12 cellular contexts compared by ENCODE assay signal in the genomic region with DNA sequence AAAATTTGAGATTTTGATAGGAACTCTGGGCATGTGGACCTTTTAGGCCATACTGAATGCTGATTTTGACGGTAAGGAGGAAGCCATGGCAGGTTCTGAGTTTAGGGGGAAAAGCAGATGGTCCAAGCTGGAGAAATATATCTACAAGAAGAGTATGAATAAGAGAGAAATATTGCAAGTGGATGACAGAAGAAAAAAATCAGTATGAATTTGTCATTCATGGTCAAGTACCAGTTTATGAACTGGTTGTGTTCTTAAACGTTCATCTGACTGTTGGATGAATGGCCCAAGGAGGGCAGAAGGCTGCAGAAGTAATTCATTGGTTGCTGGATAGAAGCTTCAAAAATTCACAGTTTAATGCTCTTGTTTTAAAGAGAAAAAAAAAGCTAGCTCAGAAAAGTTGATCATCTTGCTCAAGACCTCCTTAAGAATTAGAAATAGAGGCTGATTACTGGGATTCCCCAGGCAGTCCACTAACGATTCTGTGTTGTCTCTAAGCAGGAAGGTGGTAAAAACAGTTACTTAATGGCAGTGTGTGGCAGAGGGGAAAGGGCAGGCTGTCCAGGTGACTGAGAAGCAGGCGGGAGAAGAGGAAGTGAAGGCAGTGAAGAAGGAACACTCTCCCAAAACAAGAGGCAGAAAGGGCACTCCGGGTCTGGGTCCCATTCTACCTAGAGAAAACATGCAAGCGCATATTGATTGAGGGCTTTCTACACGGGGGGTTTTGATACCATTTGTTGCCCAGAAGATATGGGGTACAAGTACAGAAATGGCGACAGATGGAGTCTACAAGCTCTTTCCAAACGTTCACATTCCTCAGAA. TPM values are rescaled to one million over a fixed set of nuclear protein-coding genes. Genes with fewer than 3 reads are reported as not detected.
A peak's percentile ranks its signal among the peaks of the same experiment; 100 is the strongest.
DNase-seq lines count a peak whose midpoint lies in the region; FAIRE-seq and TF ChIP-seq lines count a peak whose summit lies in the region.
"Had no signal": no experiment of that assay in that cellular context is flagged by ENCODE, and none has a peak within 500 bp of the region (broad histone marks: within the 10 kb centered on the region; RNA-seq: fewer than 3 reads in every experiment).

No MANE protein-coding gene starts in this region.

- peaks cover 50% of the 10 kb centered on the region for H3K4me1 Mint-ChIP-seq in activated CD4-positive, alpha-beta T cell treated with anti-CD3 and anti-CD28 coated beads, Interleukin-2, amount 10 ng/mL, durations not matched to agents 7 days and 5 days
- peaks cover 43% of the 10 kb centered on the region for H3K4me1 Mint-ChIP-seq in activated T-helper 2 cell treated with anti-CD3 and anti-CD28 coated beads, Interferon-gamma antibody, Interleukin-2, Interleukin-4, amounts not matched to agents 10 μg/mL and 5 μg/mL and 100 μg/mL, durations not matched to agents 14 hours and 24 hours and 36 hours (ENCODE audit: low read depth)
- H3K4me1 Mint-ChIP-seq in neural crest cell: peaks cover 16% of the 10 kb centered on the region

- H3K36me3 Mint-ChIP-seq in activated CD4-positive, alpha-beta T cell treated with anti-CD3 and anti-CD28 coated beads, Interleukin-2, amount 10 ng/mL, durations not matched to agents 7 days and 5 days (ENCODE audit: low read depth): peaks cover 7% of the 10 kb centered on the region
- peaks cover 3% of the 10 kb centered on the region for H3K36me3 Mint-ChIP-seq in activated T-helper 2 cell treated with anti-CD3 and anti-CD28 coated beads, Interferon-gamma antibody, Interleukin-2, Interleukin-4, amounts not matched to agents 10 μg/mL and 5 μg/mL and 100 μg/mL, durations not matched to agents 14 hours and 24 hours and 36 hours (ENCODE audit: low read depth)
- no peaks in the 10 kb centered on the region for H3K36me3 Mint-ChIP-seq in neural crest cell (ENCODE audit: low read depth)

- DNase-seq in activated CD4-positive, alpha-beta T cell treated with anti-CD3 and anti-CD28 coated beads, Interleukin-2, amount 10 ng/mL, durations not matched to agents 7 days and 5 days: peak; percentile 5
- DNase-seq in activated CD4-positive, alpha-beta T cell treated with anti-CD3 and anti-CD28 coated beads for 1 hour: no peak
- DNase-seq in activated T-helper 2 cell treated with anti-CD3 and anti-CD28 coated beads, Interferon-gamma antibody, Interleukin-2, Interleukin-4, amounts not matched to agents 10 μg/mL and 5 μg/mL and 100 μg/mL, durations not matched to agents 14 hours and 24 hours and 36 hours (ENCODE audit: low spot score): no peak
- DNase-seq in neural crest cell (ENCODE audit: low read depth, low spot score): no peak
- DNase-seq in stimulated activated CD4-positive, alpha-beta T cell treated with anti-CD3 and anti-CD28 coated beads, Interleukin-15, amount 100 ng/mL, for 24 hours: no peak
- no peak for DNase-seq in HTR-8/SVneo (ENCODE audit: insufficient read length, low spot score)
- no peak for DNase-seq in HPDE6-E6E7 (ENCODE audit: extremely low spot score)
- DNase-seq: ACHN, NCI-H1105, NCI-H524 treated with DMSO at 0.1 percent for 48 hours had no signal

- no peaks in the 10 kb centered on the region for H3K27me3 Mint-ChIP-seq in activated CD4-positive, alpha-beta T cell treated with anti-CD3 and anti-CD28 coated beads, Interleukin-2, amount 10 ng/mL, durations not matched to agents 7 days and 5 days
- no peaks in the 10 kb centered on the region for H3K27me3 Mint-ChIP-seq in activated T-helper 2 cell treated with anti-CD3 and anti-CD28 coated beads, Interferon-gamma antibody, Interleukin-2, Interleukin-4, amounts not matched to agents 10 μg/mL and 5 μg/mL and 100 μg/mL, durations not matched to agents 14 hours and 24 hours and 36 hours (ENCODE audit: low read depth)
- H3K27me3 Mint-ChIP-seq in neural crest cell (ENCODE audit: low read depth): peaks cover 15% of the 10 kb centered on the region

- TF ChIP-seq CTCF in neural crest cell (conservative IDR thresholded peaks at IDR 0.05): no peak

- POLR2A ChIA-PET in activated CD4-positive, alpha-beta T cell treated with anti-CD3 and anti-CD28 coated beads, Interleukin-2, amount 10 ng/mL, durations not matched to agents 7 days and 5 days (lab: Charles Lee): interaction anchor here (0.6 kb wide), 1 partner anchor 22 kb away, joined by 6 read pairs; no protein-coding TSS in a partner anchor

- FAIRE-seq in HTR-8/SVneo (lab: Jason Lieb, UNC): no peak
- FAIRE-seq: astrocyte had no signal

- CTCF ChIA-PET in activated CD4-positive, alpha-beta T cell treated with anti-CD3 and anti-CD28 coated beads, Interleukin-2, amount 10 ng/mL, durations not matched to agents 7 days and 5 days (lab: Charles Lee): interaction anchor here (1.4 kb wide), 1 partner anchor 99 kb away, joined by 3 read pairs; no protein-coding TSS in a partner anchor

- TF ChIP-seq POLR2A in GM18951 (IDR thresholded peaks at IDR 0.05; ENCODE audit: extremely low read depth, insufficient read depth, insufficient read length): peak; percentile 56

- intact Hi-C loops in activated T-helper 2 cell treated with anti-CD3 and anti-CD28 coated beads, Interferon-gamma antibody, Interleukin-2, Interleukin-4, amounts not matched to agents 10 μg/mL and 5 μg/mL and 100 μg/mL, durations not matched to agents 14 hours and 24 hours and 36 hours (cut with micrococcal nuclease): loop anchor here (5.0 kb wide), 3 partner anchors 202 to 397 kb away; no protein-coding TSS in a partner anchor

- in situ Hi-C loops in GM18951 (cut with MboI; ENCODE audit: low sequenced_read_pairs, unreplicated experiment): no loop called here

- no peaks in the 10 kb centered on the region for H3K9me3 Mint-ChIP-seq in activated CD4-positive, alpha-beta T cell treated with anti-CD3 and anti-CD28 coated beads, Interleukin-2, amount 10 ng/mL, durations not matched to agents 7 days and 5 days
- no peaks in the 10 kb centered on the region for H3K9me3 Mint-ChIP-seq in activated T-helper 2 cell treated with anti-CD3 and anti-CD28 coated beads, Interferon-gamma antibody, Interleukin-2, Interleukin-4, amounts not matched to agents 10 μg/mL and 5 μg/mL and 100 μg/mL, durations not matched to agents 14 hours and 24 hours and 36 hours
- H3K9me3 Mint-ChIP-seq in neural crest cell: no peaks in the 10 kb centered on the region

- peak overlapping the region; percentile 63 for H3K27ac Mint-ChIP-seq in activated CD4-positive, alpha-beta T cell treated with anti-CD3 and anti-CD28 coated beads, Interleukin-2, amount 10 ng/mL, durations not matched to agents 7 days and 5 days
- no peak overlapping the region for H3K27ac Mint-ChIP-seq in activated T-helper 2 cell treated with anti-CD3 and anti-CD28 coated beads, Interferon-gamma antibody, Interleukin-2, Interleukin-4, amounts not matched to agents 10 μg/mL and 5 μg/mL and 100 μg/mL, durations not matched to agents 14 hours and 24 hours and 36 hours
- H3K27ac Mint-ChIP-seq in neural crest cell (ENCODE audit: unreplicated experiment): no peak overlapping the region

- H3K4me3 Mint-ChIP-seq in activated CD4-positive, alpha-beta T cell treated with anti-CD3 and anti-CD28 coated beads, Interleukin-2, amount 10 ng/mL, durations not matched to agents 7 days and 5 days: peak overlapping the region; percentile 38
- H3K4me3 Mint-ChIP-seq in activated T-helper 2 cell treated with anti-CD3 and anti-CD28 coated beads, Interferon-gamma antibody, Interleukin-2, Interleukin-4, amounts not matched to agents 10 μg/mL and 5 μg/mL and 100 μg/mL, durations not matched to agents 14 hours and 24 hours and 36 hours (ENCODE audit: low read depth): peak overlapping the region; percentile 41
- H3K4me3 Mint-ChIP-seq in neural crest cell: peak overlapping the region; percentile 84

RNA-seq across cellular contexts. Expression of gene DUSP22, which starts 2.0 kb away (rescaled TPM):
- 10 to 100 TPM; 35.3 to 36.7 TPM for total RNA-seq in activated CD4-positive, alpha-beta T cell treated with anti-CD3 and anti-CD28 coated beads, Interleukin-2, amount 10 ng/mL, durations not matched to agents 7 days and 5 days
- 27.5 and 28.6 TPM in 2 replicates for total RNA-seq in activated T-helper 2 cell treated with anti-CD3 and anti-CD28 coated beads, Interferon-gamma antibody, Interleukin-2, Interleukin-4, amounts not matched to agents 10 μg/mL and 5 μg/mL and 100 μg/mL, durations not matched to agents 14 hours and 24 hours and 36 hours
- total RNA-seq in neural crest cell: 35.1 and 41.7 TPM in 2 replicates
